ENCODE assay signal across 8 cellular contexts in genomic region chr16:6643083-6643686, GRCh38.
DNase-seq lines count a peak whose midpoint lies in the region; ATAC-seq, FAIRE-seq and TF ChIP-seq lines count a peak whose summit lies in the region.

No MANE protein-coding gene starts in this region.

- no peaks in the 10 kb centered on the region for H3K4me1 ChIP-seq in DND-41 (ENCODE audit: insufficient read depth, low read length)

- TF ChIP-seq CTCF in DND-41 (IDR thresholded peaks at IDR 0.05; ENCODE audit: borderline replicate concordance, extremely low read depth, low read length, poor library complexity, severe bottlenecking) (peak; percentile 93), astrocyte of the spinal cord (IDR thresholded peaks at IDR 0.05; ENCODE audit: low read depth, low read length) (peak; percentile 79)

- DNase-seq in DND-41 (peak; percentile 54), HTR-8/SVneo (ENCODE audit: insufficient read length, low spot score) (peak; percentile 7), RPMI8226 (peak; percentile 69), astrocyte of the spinal cord (ENCODE audit: low read depth, low spot score) (peak; percentile 56)
- peak; percentile 1 to 30 (median 14) for DNase-seq in stimulated activated CD4-positive, alpha-beta T cell treated with anti-CD3 and anti-CD28 coated beads, Interleukin-1b, Interleukin-23, amount 100 ng/mL, for 24 hours (ENCODE audit: low read depth in 4 of 4, low spot score in 1 of 4)

- H3K36me3 ChIP-seq in DND-41 (ENCODE audit: insufficient read depth, low read length): no peaks in the 10 kb centered on the region

- no peaks in the 10 kb centered on the region for H4K20me1 ChIP-seq in DND-41 (ENCODE audit: insufficient read depth, low read length)

- no peak overlapping the region for H3K9ac ChIP-seq in DND-41 (ENCODE audit: low read depth, low read length)

- H3K27ac ChIP-seq in DND-41 (ENCODE audit: low read length): no peak overlapping the region

- no peaks in the 10 kb centered on the region for H3K27me3 ChIP-seq in DND-41 (ENCODE audit: insufficient read depth, low read length, poor library complexity)

- FAIRE-seq in HTR-8/SVneo (lab: Jason Lieb, UNC) (no peak), islet of Langerhans (lab: Jason Lieb, UNC) (peak; percentile 99)

- no peaks in the 10 kb centered on the region for H3K9me3 ChIP-seq in DND-41 (ENCODE audit: insufficient read depth, low read length, severe bottlenecking)

- H3K4me3 ChIP-seq in DND-41 (ENCODE audit: low read depth in 1 of 2, low read length in 2 of 2) (no peak overlapping the region), astrocyte of the spinal cord (ENCODE audit: low read depth, low read length) (no peak overlapping the region)

- H2AFZ ChIP-seq in DND-41 (ENCODE audit: low read depth, low read length): no peak overlapping the region

- no peaks in the 10 kb centered on the region for H3K79me2 ChIP-seq in DND-41 (ENCODE audit: insufficient read depth, low read length)

- no peak overlapping the region for H3K4me2 ChIP-seq in DND-41 (ENCODE audit: insufficient read depth, low read length)

- in situ Hi-C loops in astrocyte of the spinal cord (cut with HindIII; ENCODE audit: low sequenced_read_pairs): no loop called here

- no peak for ATAC-seq in DND-41 (ENCODE audit: insufficient read depth, low read depth)
- ATAC-seq in GM18867 (IDR thresholded peaks at IDR 0.05; ENCODE audit: unreplicated experiment): no peak
- no peak for ATAC-seq in HG03354 (IDR thresholded peaks at IDR 0.05; ENCODE audit: poor library complexity, severe bottlenecking, unreplicated experiment)

Comparison
In these comparisons a context has a peak if more than half of its experiments do, and no peak if none do; other contexts are left out.
1. DNase-seq: peak in every context shown above with its lines; median percentile 69 in RPMI8226; 56 in astrocyte of the spinal cord; 54 in DND-41; 14 in stimulated activated CD4-positive, alpha-beta T cell treated with anti-CD3 and anti-CD28 coated beads, Interleukin-1b, Interleukin-23, amount 100 ng/mL, for 24 hours; 7 in HTR-8/SVneo.